ENCODE assay signal across 25 cellular contexts in genomic region chr5:21219966-21220365, GRCh38.
DNase-seq lines count a peak whose midpoint lies in the region; ATAC-seq, FAIRE-seq and TF ChIP-seq lines count a peak whose summit lies in the region.
"Had no signal": no experiment of that assay in that cellular context is flagged by ENCODE, and none has a peak within 500 bp of the region (broad histone marks: within the 10 kb centered on the region; RNA-seq: fewer than 3 reads in every experiment).

No MANE protein-coding gene starts in this region.

- H3K79me2 ChIP-seq in PC-3 (ENCODE audit: low read length): no peaks in the 10 kb centered on the region

- H2AK5ac ChIP-seq in mesenchymal stem cell (ENCODE audit: low read length, severe bottlenecking): no peak overlapping the region

- WGBS in mesenchymal stem cell: 80% methylated on average over 2 of the region's 2 CpGs

- peaks cover 13% of the 10 kb centered on the region for H3K4me1 ChIP-seq in PC-3 (ENCODE audit: insufficient read depth, low read length)
- no peaks in the 10 kb centered on the region for H3K4me1 ChIP-seq in mesenchymal stem cell (ENCODE audit: control insufficient read depth, insufficient read depth, low read depth, low read length)

- CTCF ChIA-PET in PC-3 (lab: Charles Lee): no interaction called here

- H3K27me3 ChIP-seq in PC-3 (ENCODE audit: low read length): no peaks in the 10 kb centered on the region
- H3K27me3 ChIP-seq in bronchial epithelial cell (ENCODE audit: control insufficient read depth, insufficient read depth, low read length): no peaks in the 10 kb centered on the region
- H3K27me3 ChIP-seq in mesenchymal stem cell (ENCODE audit: control insufficient read depth in 1 of 2, insufficient read depth in 1 of 2, low read length in 2 of 2): no peaks in the 10 kb centered on the region
- H3K27me3 ChIP-seq: BLaER1 treated with 17β-estradiol and CSF1 and Interleukin-3, amounts not matched to agents 10 nM and 100 nM had no signal

- peak; percentile 13 for DNase-seq in GDM1 (lab: John Stamatoyannopoulos, UW)
- DNase-seq in PC-3: no peak
- no peak for DNase-seq in bronchial epithelial cell (ENCODE audit: low read depth)
- no peak for DNase-seq in mesenchymal stem cell
- DNase-seq in NCI-H524 treated with DMSO at 0.1 percent for 48 hours (lab: John Stamatoyannopoulos, UW): no peak
- no peak for DNase-seq in RPMI8226
- DNase-seq in GM20000 (ENCODE audit: low spot score): no peak
- DNase-seq: CD4-positive, alpha-beta T cell; NCI-H1048; NCI-H1417; NCI-H1694; NCI-H2029 treated with DMSO at 0.1 percent for 48 hours; NCI-H2171; NCI-H774; NK-92 treated with Interleukin-12 subunit alpha and Interleukin-12 subunit beta, amount 100 ng/mL, for 24 hours; SIG-M5 had no signal

- H3K23ac ChIP-seq in mesenchymal stem cell (ENCODE audit: low read length in 2 of 2): no peak overlapping the region

- no TSS peak for BruUV-seq in PC-3 (replicated peaks; lab: Mats Ljungman, UMichigan)

- H4K91ac ChIP-seq in mesenchymal stem cell (ENCODE audit: low read length): no peak overlapping the region

- no peak overlapping the region for H2BK12ac ChIP-seq in mesenchymal stem cell (ENCODE audit: low read length in 2 of 2)

- no peak overlapping the region for H2BK120ac ChIP-seq in mesenchymal stem cell (ENCODE audit: low read depth, low read length)

- peak; percentile 58 for FAIRE-seq in bronchial epithelial cell (lab: Jason Lieb, UNC)
- FAIRE-seq: A204.1, D721Med, G401.6, GM12891, H1 had no signal

- no peak overlapping the region for H3K9ac ChIP-seq in PC-3 (ENCODE audit: low read length)
- H3K9ac ChIP-seq in mesenchymal stem cell (ENCODE audit: low read length): no peak overlapping the region
- H3K9ac ChIP-seq: BLaER1 treated with 17β-estradiol and CSF1 and Interleukin-3, amounts not matched to agents 10 nM and 100 nM had no signal

- H3K14ac ChIP-seq in mesenchymal stem cell (ENCODE audit: low read length in 2 of 2): no peak overlapping the region

- H4K8ac ChIP-seq in mesenchymal stem cell (ENCODE audit: low read length): peak overlapping the region; percentile 49

- no peak overlapping the region for H3K18ac ChIP-seq in mesenchymal stem cell (ENCODE audit: low read depth in 1 of 2, low read length in 2 of 2)

- no peak overlapping the region for H2BK15ac ChIP-seq in mesenchymal stem cell (ENCODE audit: low read depth, poor library complexity, severe bottlenecking)

- no peak overlapping the region for H3K4ac ChIP-seq in mesenchymal stem cell (ENCODE audit: low read depth in 1 of 2, low read length in 2 of 2)

- H3F3A ChIP-seq in PC-3 (ENCODE audit: low read length, unreplicated experiment): no peaks in the 10 kb centered on the region

- no peaks in the 10 kb centered on the region for H3K9me2 ChIP-seq in PC-3 (replicated peaks; ENCODE audit: low read length)

- H3K36me3 ChIP-seq in PC-3 (ENCODE audit: low read depth, low read length) (no peaks in the 10 kb centered on the region), bronchial epithelial cell (ENCODE audit: control insufficient read depth, insufficient read depth, low read length) (no peaks in the 10 kb centered on the region), mesenchymal stem cell (ENCODE audit: control insufficient read depth in 1 of 2, insufficient read depth in 2 of 2, low read depth in 1 of 2, low read length in 2 of 2) (no peaks in the 10 kb centered on the region)
- H3K36me3 ChIP-seq: BLaER1 treated with 17β-estradiol and CSF1 and Interleukin-3, amounts not matched to agents 10 nM and 100 nM had no signal

- H3K4me3 ChIP-seq in PC-3 (ENCODE audit: low read length) (no peak overlapping the region), bronchial epithelial cell (ENCODE audit: low read depth, low read length) (no peak overlapping the region), mesenchymal stem cell (ENCODE audit: insufficient read depth in 1 of 2, low read depth in 1 of 2, low read length in 2 of 2) (no peak overlapping the region)
- H3K4me3 ChIP-seq: BLaER1 treated with 17β-estradiol and CSF1 and Interleukin-3, amounts not matched to agents 10 nM and 100 nM; SK-N-MC had no signal

- H2AFZ ChIP-seq in PC-3 (ENCODE audit: low read length): peak overlapping the region; percentile 23; the same call in 1 of the 2 replicates
- H2AFZ ChIP-seq in mesenchymal stem cell (ENCODE audit: low read depth, low read length): no peak overlapping the region

- H4K20me1 ChIP-seq in PC-3 (ENCODE audit: low read length): no peaks in the 10 kb centered on the region
- H4K20me1 ChIP-seq: BLaER1 treated with 17β-estradiol and CSF1 and Interleukin-3, amounts not matched to agents 10 nM and 100 nM had no signal

- no peaks in the 10 kb centered on the region for H3K9me3 ChIP-seq in PC-3 (ENCODE audit: low read length)
- H3K9me3 ChIP-seq in mesenchymal stem cell (ENCODE audit: control insufficient read depth, low read length): no peaks in the 10 kb centered on the region
- H3K9me3 ChIP-seq: BLaER1 treated with 17β-estradiol and CSF1 and Interleukin-3, amounts not matched to agents 10 nM and 100 nM had no signal

- ATAC-seq in PC-3 (no peak), GM19328 (IDR thresholded peaks at IDR 0.05; ENCODE audit: unreplicated experiment) (no peak)
- ATAC-seq: Panc1 had no signal

- H2BK5ac ChIP-seq in mesenchymal stem cell (ENCODE audit: low read depth, low read length, poor library complexity, severe bottlenecking): no peak overlapping the region

- no peak overlapping the region for H3K27ac ChIP-seq in PC-3 (ENCODE audit: low read length)
- H3K27ac ChIP-seq in mesenchymal stem cell (ENCODE audit: low read length, poor library complexity, severe bottlenecking): no peak overlapping the region
- H3K27ac ChIP-seq: BLaER1 treated with 17β-estradiol and CSF1 and Interleukin-3, amounts not matched to agents 10 nM and 100 nM; SK-N-MC had no signal

- intact Hi-C loops in PC-3 (cut with micrococcal nuclease): no loop called here

- no peak overlapping the region for H3K4me2 ChIP-seq in PC-3 (ENCODE audit: low read length)
- no peak overlapping the region for H3K4me2 ChIP-seq in mesenchymal stem cell (ENCODE audit: low read length, poor library complexity, severe bottlenecking)

- POLR2A ChIA-PET in PC-3 (lab: Charles Lee; ENCODE audit: unreplicated experiment): no interaction called here

- TF ChIP-seq CTCF in PC-3 (conservative IDR thresholded peaks at IDR 0.05; ENCODE audit: low read depth, low read length) (no peak), bronchial epithelial cell (IDR thresholded peaks at IDR 0.05; ENCODE audit: insufficient read depth, low read length, severe bottlenecking) (no peak), GM20000 (IDR thresholded peaks at IDR 0.05; ENCODE audit: extremely low read depth, missing control alignments) (no peak)

- H3K79me1 ChIP-seq in mesenchymal stem cell (replicated peaks; ENCODE audit: low read length, poor library complexity, severe bottlenecking): no peaks in the 10 kb centered on the region
